1 cellular context compared by ENCODE assay signal in genomic region chr3:52827441-52827840, GRCh38.
TF ChIP-seq lines count a peak whose summit lies in the region.

No MANE protein-coding gene starts in this region.

TF ChIP-seq in H1, 55 proteins besides CTCF, POLR2A, EP300 and RAD21:
- TF ChIP-seq FOSL1 (IDR thresholded peaks at IDR 0.05; ENCODE audit: insufficient read depth, low read depth, low read length), result no peak
- no peak for TF ChIP-seq CHD7 (IDR thresholded peaks at IDR 0.05; ENCODE audit: insufficient replicate concordance, low read length)
- no peak for TF ChIP-seq ATF2 (IDR thresholded peaks at IDR 0.05; ENCODE audit: low read length)
- TF ChIP-seq E2F6 (IDR thresholded peaks at IDR 0.05), result no peak
- no peak for TF ChIP-seq SIRT6 (IDR thresholded peaks at IDR 0.05; ENCODE audit: low read length)
- TF ChIP-seq CHD1 (IDR thresholded peaks at IDR 0.05; ENCODE audit: low read depth, low read length), result no peak
- no peak for TF ChIP-seq KDM4A (IDR thresholded peaks at IDR 0.05; ENCODE audit: low read depth, low read length, severe bottlenecking)
- TF ChIP-seq HDAC6 (IDR thresholded peaks at IDR 0.05; ENCODE audit: low read depth, low read length), result no peak
- no peak for TF ChIP-seq YY1 (IDR thresholded peaks at IDR 0.05; ENCODE audit: low read depth, low read length)
- TF ChIP-seq CEBPB (IDR thresholded peaks at IDR 0.05; ENCODE audit: low read depth, low read length), result no peak
- no peak for TF ChIP-seq CHD2 (IDR thresholded peaks at IDR 0.05; ENCODE audit: low read length)
- no peak for TF ChIP-seq SAP30 (IDR thresholded peaks at IDR 0.05; ENCODE audit: insufficient read depth, insufficient replicate concordance, low read length)
- TF ChIP-seq EZH2 (IDR thresholded peaks at IDR 0.05; ENCODE audit: low read depth, low read length, severe bottlenecking), result no peak
- TF ChIP-seq BCL11A (IDR thresholded peaks at IDR 0.05; ENCODE audit: low read depth in 2 of 2, low read length in 2 of 2), result no peak
- no peak for TF ChIP-seq GABPA (IDR thresholded peaks at IDR 0.05; ENCODE audit: borderline replicate concordance, insufficient read depth, low read length)
- TF ChIP-seq RBBP5 (IDR thresholded peaks at IDR 0.05; ENCODE audit: borderline replicate concordance, low read depth, low read length), result no peak
- no peak for TF ChIP-seq RFX5 (IDR thresholded peaks at IDR 0.05; ENCODE audit: borderline replicate concordance, low read depth, low read length)
- no peak for TF ChIP-seq POU5F1 (IDR thresholded peaks at IDR 0.05; ENCODE audit: low read depth, low read length)
- TF ChIP-seq PHF8 (conservative IDR thresholded peaks at IDR 0.05; ENCODE audit: low read depth, low read length), result no peak
